ENCODE assay signal across 19 cellular contexts in genomic region chr17:30838187-30838807, GRCh38. TPM values are rescaled to one million over a fixed set of nuclear protein-coding genes. Genes with fewer than 3 reads are reported as not detected.
DNase-seq lines count a peak whose midpoint lies in the region; ATAC-seq, FAIRE-seq and TF ChIP-seq lines count a peak whose summit lies in the region.
"Had no signal": no experiment of that assay in that cellular context is flagged by ENCODE, and none has a peak within 500 bp of the region (broad histone marks: within the 10 kb centered on the region; RNA-seq: fewer than 3 reads in every experiment).

No MANE protein-coding gene starts in this region.

- TF ChIP-seq CTCF in LNCaP clone FGC (IDR thresholded peaks at IDR 0.05; ENCODE audit: control insufficient read depth, extremely low read depth, insufficient read depth) (no peak), Loucy (conservative IDR thresholded peaks at IDR 0.05; ENCODE audit: low read length) (no peak), kidney (IDR thresholded peaks at IDR 0.05; ENCODE audit: borderline replicate concordance, extremely low read depth, insufficient read depth) (no peak), pancreas (IDR thresholded peaks at IDR 0.05) (no peak)

- H3K4me2 ChIP-seq in Loucy (ENCODE audit: low read depth, low read length, poor library complexity, severe bottlenecking): peak overlapping the region; percentile 48
- H3K4me2 ChIP-seq: BLaER1, GM23338 had no signal

- peaks cover 49% of the 10 kb centered on the region for H3K79me2 ChIP-seq in Loucy (ENCODE audit: insufficient read depth, low read length)

- H3K9me2 ChIP-seq in Loucy (replicated peaks; ENCODE audit: low read depth, low read length): no peaks in the 10 kb centered on the region

- H3K4me1 ChIP-seq in Loucy (ENCODE audit: insufficient read depth, low read length, poor library complexity, severe bottlenecking) (peaks cover 33% of the 10 kb centered on the region), kidney (ENCODE audit: control insufficient read depth in 1 of 2, insufficient read depth in 1 of 2, low read depth in 1 of 2, low read length in 2 of 2) (peaks cover 0 to 4% of the 10 kb centered on the region in 2 donors), pancreas (no peaks in the 10 kb centered on the region)
- H3K4me1 ChIP-seq: Caco-2 had no signal

- 35 to 39% methylated on average over 5 of the region's 5 CpGs for WGBS in pancreas, 2 donors

- intact Hi-C loops in kidney (cut with DNase I): no loop called here
- intact Hi-C loops in pancreas (cut with DNase I): no loop called here

- H3K4me3 ChIP-seq in LNCaP clone FGC (ENCODE audit: low read depth, low read length) (no peak overlapping the region), Loucy (ENCODE audit: low read length, poor library complexity, severe bottlenecking) (no peak overlapping the region), kidney (ENCODE audit: low read length in 2 of 2) (no peak overlapping the region), pancreas (no peak overlapping the region)
- H3K4me3 ChIP-seq: BLaER1, GM23338 had no signal

- peaks cover 15% of the 10 kb centered on the region for H4K20me1 ChIP-seq in Loucy (ENCODE audit: insufficient read depth, low read length, poor library complexity, severe bottlenecking)

- FAIRE-seq in kidney (lab: Jason Lieb, UNC) (no peak), pancreas (lab: Jason Lieb, UNC) (no peak)
- FAIRE-seq: G401.6, GM12892 had no signal

- H3K27me3 ChIP-seq in Loucy (ENCODE audit: insufficient read depth, low read length, poor library complexity, severe bottlenecking) (no peaks in the 10 kb centered on the region), pancreas (no peaks in the 10 kb centered on the region)
- H3K27me3 ChIP-seq: BLaER1 had no signal

- H2AFZ ChIP-seq in Loucy (ENCODE audit: low read length): no peak overlapping the region
- H2AFZ ChIP-seq: GM23338 had no signal

- DNase-seq in LNCaP clone FGC (ENCODE audit: low read depth) (peak; percentile 89), kidney (no peak), pancreas (no peak), activated gamma-delta T cell treated with Interleukin-2 at 50 U/mL for 16 hours (no peak)
- DNase-seq: Caco-2; CD4-positive, CD25-positive, alpha-beta regulatory T cell; CD8-positive, alpha-beta T cell; DMS153; DND-41; H9; HFFc6 had no signal

- H3F3A ChIP-seq in Loucy (ENCODE audit: low read depth): no peaks in the 10 kb centered on the region

- ATAC-seq in pancreas (peak in 3 of 4 donors; percentile 25 to 81 (median 77)), GM19467 (IDR thresholded peaks at IDR 0.05; ENCODE audit: unreplicated experiment) (no peak), HG03097 (IDR thresholded peaks at IDR 0.05; ENCODE audit: low FRiP score, unreplicated experiment) (no peak)
- ATAC-seq: CD8-positive, alpha-beta T cell; GM23338 had no signal

- H3K9me3 ChIP-seq in Loucy (ENCODE audit: insufficient read depth, low read depth, low read length) (no peaks in the 10 kb centered on the region), kidney (ENCODE audit: control insufficient read depth in 1 of 2, low read length in 2 of 2) (no peaks in the 10 kb centered on the region), pancreas (no peaks in the 10 kb centered on the region)
- H3K9me3 ChIP-seq: BLaER1, Caco-2 had no signal

- H3K27ac ChIP-seq in kidney (ENCODE audit: low read depth in 2 of 2, low read length in 2 of 2): peak overlapping the region; percentile 17 to 55
- no peak overlapping the region for H3K27ac ChIP-seq in pancreas
- H3K27ac ChIP-seq: BLaER1, C4-2B had no signal

- H3K36me3 ChIP-seq in Loucy (ENCODE audit: insufficient read depth, low read length) (peaks cover 43% of the 10 kb centered on the region; the same call in 1 of the 2 replicates), kidney (ENCODE audit: control insufficient read depth in 1 of 2, insufficient read depth in 2 of 2, low read length in 2 of 2) (no peaks in the 10 kb centered on the region), pancreas (no peaks in the 10 kb centered on the region)

- H3K9ac ChIP-seq in Loucy (ENCODE audit: low read depth, low read length, poor library complexity, severe bottlenecking): no peak overlapping the region
- H3K9ac ChIP-seq in kidney (ENCODE audit: low read length in 2 of 2): no peak overlapping the region
- H3K9ac ChIP-seq: BLaER1 had no signal

RNA-seq across cellular contexts. Expression of gene ATAD5, which starts 6.5 kb away (rescaled TPM):
- total RNA-seq in kidney (1.7 TPM), pancreas (under 1 TPM; 0.35 to 0.95 (median 0.55) TPM)
- polyA plus RNA-seq in kidney (ENCODE audit: insufficient read depth, low read depth, low replicate concordance) (0.19 TPM), pancreas (under 1 TPM; 0.19 to 0.49 TPM)

RNA-seq across cellular contexts. Expression of gene CRLF3, which starts 13.8 kb away (rescaled TPM):
- total RNA-seq in kidney (12.9 TPM), pancreas (1 to 10 TPM; 2.6 to 8.0 (median 3.2) TPM)
- polyA plus RNA-seq in kidney (ENCODE audit: insufficient read depth, low read depth, low replicate concordance) (3.4 TPM), pancreas (1 to 10 TPM; 2.5 to 2.7 TPM)

Comparison
In these comparisons a context has a peak if more than half of its experiments do, and no peak if none do; other contexts are left out.
1. H3K27ac ChIP-seq: peak in kidney (2 of 2); none in pancreas (0 of 4).
2. ATAC-seq: peak in pancreas (3 of 4); none in GM19467 (single experiment) and HG03097 (single experiment).